Comparison of ENCODE assay signal across 24 cellular contexts in the genomic region with DNA sequence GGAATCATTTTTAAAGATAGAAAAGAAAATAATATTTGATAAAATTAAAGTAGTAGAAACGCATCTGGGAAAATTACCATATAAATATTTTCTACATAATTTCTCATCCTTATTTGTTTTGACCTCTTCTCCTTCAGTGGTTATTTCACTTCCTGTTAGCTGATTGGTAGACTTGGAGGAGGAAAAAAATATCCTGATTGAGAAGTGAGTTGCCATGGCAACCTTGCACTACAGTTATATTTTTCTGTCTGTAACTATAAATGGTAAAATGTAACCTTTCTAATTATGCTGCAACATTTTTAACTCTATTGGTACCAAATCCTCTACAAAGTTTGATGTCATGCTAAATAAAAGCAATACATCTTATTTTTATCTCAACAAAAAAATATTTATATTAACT. TPM values are rescaled to one million over a fixed set of nuclear protein-coding genes. Genes with fewer than 3 reads are reported as not detected.
"Had no signal": no experiment of that assay in that cellular context is flagged by ENCODE, and none has a peak within 500 bp of the region (broad histone marks: within the 10 kb centered on the region; RNA-seq: fewer than 3 reads in every experiment).

No MANE protein-coding gene starts in this region.

- H3K36me3 Mint-ChIP-seq: activated naive CD4-positive, alpha-beta T cell treated with anti-CD3 and anti-CD28 coated beads, Interleukin-2, amount 10 ng/mL, durations not matched to agents 7 days and 5 days; brain had no signal

- H3K27ac Mint-ChIP-seq: activated CD4-positive, alpha-beta T cell treated with anti-CD3 and anti-CD28 coated beads, Interleukin-2, amount 10 ng/mL, durations not matched to agents 7 days and 5 days; activated CD8-positive, alpha-beta T cell treated with anti-CD3 and anti-CD28 coated beads, Interleukin-2, amount 10 ng/mL, durations not matched to agents 7 days and 5 days; activated naive CD4-positive, alpha-beta T cell treated with anti-CD3 and anti-CD28 coated beads, Interleukin-2, amount 10 ng/mL, durations not matched to agents 7 days and 5 days; activated naive CD8-positive, alpha-beta T cell treated with anti-CD3 and anti-CD28 coated beads, Interleukin-2, amount 50 U/mL, for 24 hours; activated T-cell treated with anti-CD3 and anti-CD28 coated beads, Interleukin-2, amount 50 U/mL, for 24 hours; activated T-helper 2 cell treated with anti-CD3 and anti-CD28 coated beads, Interferon-gamma antibody, Interleukin-2, Interleukin-4, amounts not matched to agents 10 μg/mL and 5 μg/mL and 100 μg/mL, durations not matched to agents 14 hours and 24 hours and 36 hours; nephron progenitor cell; stimulated activated naive CD8-positive, alpha-beta T cell treated with anti-CD3 and anti-CD28 coated beads, Interleukin-15, Interleukin-2, amounts not matched to agents 100 ng/mL and 50 ng/mL, for 24 hours had no signal

- H3K4me3 ChIP-seq: colonic mucosa, right atrium auricular region, suprapubic skin, transverse colon, uterus had no signal

- H3K4me1 Mint-ChIP-seq: activated CD4-positive, alpha-beta T cell treated with anti-CD3 and anti-CD28 coated beads, Interleukin-2, amount 10 ng/mL, durations not matched to agents 7 days and 5 days; activated naive CD4-positive, alpha-beta T cell treated with anti-CD3 and anti-CD28 coated beads, Interleukin-2, amount 10 ng/mL, durations not matched to agents 7 days and 5 days; activated naive CD8-positive, alpha-beta T cell treated with anti-CD3 and anti-CD28 coated beads, Interleukin-2, amount 50 U/mL, for 24 hours; nephron progenitor cell had no signal

- H3K27me3 ChIP-seq: colonic mucosa, right atrium auricular region, suprapubic skin, transverse colon, uterus had no signal

- H3K27ac ChIP-seq: colonic mucosa, right atrium auricular region, suprapubic skin, transverse colon, uterus had no signal

- H3K36me3 ChIP-seq: colonic mucosa, right atrium auricular region, suprapubic skin, transverse colon, uterus had no signal

- H3K9me3 Mint-ChIP-seq: activated CD4-positive, alpha-beta T cell treated with anti-CD3 and anti-CD28 coated beads, Interleukin-2, amount 10 ng/mL, durations not matched to agents 7 days and 5 days; activated naive CD4-positive, alpha-beta T cell treated with anti-CD3 and anti-CD28 coated beads, Interleukin-2, amount 10 ng/mL, durations not matched to agents 7 days and 5 days; activated naive CD8-positive, alpha-beta T cell treated with anti-CD3 and anti-CD28 coated beads, Interleukin-2, amount 50 U/mL, for 24 hours; activated T-cell treated with anti-CD3 and anti-CD28 coated beads, Interleukin-2, amount 50 U/mL, for 24 hours; activated T-helper 2 cell treated with anti-CD3 and anti-CD28 coated beads, Interferon-gamma antibody, Interleukin-2, Interleukin-4, amounts not matched to agents 10 μg/mL and 5 μg/mL and 100 μg/mL, durations not matched to agents 14 hours and 24 hours and 36 hours; nephron progenitor cell; stimulated activated naive CD8-positive, alpha-beta T cell treated with anti-CD3 and anti-CD28 coated beads, Interleukin-15, Interleukin-2, amounts not matched to agents 100 ng/mL and 50 ng/mL, for 24 hours had no signal

- H3K4me3 Mint-ChIP-seq: activated CD4-positive, alpha-beta T cell treated with anti-CD3 and anti-CD28 coated beads, Interleukin-2, amount 10 ng/mL, durations not matched to agents 7 days and 5 days; activated CD8-positive, alpha-beta T cell treated with anti-CD3 and anti-CD28 coated beads, Interleukin-2, amount 10 ng/mL, durations not matched to agents 7 days and 5 days; activated naive CD4-positive, alpha-beta T cell treated with anti-CD3 and anti-CD28 coated beads, Interleukin-2, amount 10 ng/mL, durations not matched to agents 7 days and 5 days; activated naive CD8-positive, alpha-beta T cell treated with anti-CD3 and anti-CD28 coated beads, Interleukin-2, amount 50 U/mL, for 24 hours; activated T-cell treated with anti-CD3 and anti-CD28 coated beads, Interleukin-2, amount 50 U/mL, for 24 hours; nephron progenitor cell; stimulated activated naive CD8-positive, alpha-beta T cell treated with anti-CD3 and anti-CD28 coated beads, Interleukin-15, Interleukin-2, amounts not matched to agents 100 ng/mL and 50 ng/mL, for 24 hours had no signal

- H3K4me1 ChIP-seq: colonic mucosa, right atrium auricular region, transverse colon, uterus had no signal

- ATAC-seq: activated CD4-positive, CD25-positive, alpha-beta regulatory T cell treated with anti-CD3 and anti-CD28 coated beads, Interleukin-2, amount 50 U/mL, for 24 hours; activated CD8-positive, alpha-beta T cell treated with anti-CD3 and anti-CD28 coated beads, Interleukin-2, amount 10 ng/mL, durations not matched to agents 7 days and 5 days; activated naive CD8-positive, alpha-beta T cell treated with anti-CD3 and anti-CD28 coated beads, Interleukin-2, amount 50 U/mL, for 24 hours; left lobe of liver had no signal

- DNase-seq: activated CD4-positive, alpha-beta T cell treated with anti-CD3 and anti-CD28 coated beads, Interleukin-2, amount 10 ng/mL, durations not matched to agents 7 days and 5 days; activated CD8-positive, alpha-beta T cell treated with anti-CD3 and anti-CD28 coated beads, Interleukin-2, amount 10 ng/mL, durations not matched to agents 7 days and 5 days; activated naive CD4-positive, alpha-beta T cell treated with anti-CD3 and anti-CD28 coated beads, Interleukin-2, amount 10 ng/mL, durations not matched to agents 7 days and 5 days; activated naive CD8-positive, alpha-beta T cell treated with anti-CD3 and anti-CD28 coated beads, Interleukin-2, amount 50 U/mL, for 24 hours; activated T-cell treated with anti-CD3 and anti-CD28 coated beads, Interleukin-2, amount 50 U/mL, for 24 hours; colonic mucosa; kidney; nephron progenitor cell; occipital lobe; posterior cingulate gyrus; stimulated activated CD4-positive, alpha-beta T cell treated with anti-CD3 and anti-CD28 coated beads, Interleukin-2, amount 100 ng/mL, for 24 hours; T1000; transverse colon; uterus had no signal

- H3K9me3 ChIP-seq: colonic mucosa, right atrium auricular region, suprapubic skin, transverse colon, uterus had no signal

- H3K27me3 Mint-ChIP-seq: brain had no signal

RNA-seq across cellular contexts. Expression of a gene that starts 45.2 kb away (rescaled TPM):
- total RNA-seq: activated CD4-positive, alpha-beta T cell treated with anti-CD3 and anti-CD28 coated beads, Interleukin-2, amount 10 ng/mL, durations not matched to agents 7 days and 5 days; activated CD8-positive, alpha-beta T cell treated with anti-CD3 and anti-CD28 coated beads, Interleukin-2, amount 10 ng/mL, durations not matched to agents 7 days and 5 days; activated T-helper 2 cell treated with anti-CD3 and anti-CD28 coated beads, Interferon-gamma antibody, Interleukin-2, Interleukin-4, amounts not matched to agents 10 μg/mL and 5 μg/mL and 100 μg/mL, durations not matched to agents 14 hours and 24 hours and 36 hours; left lobe of liver; lung microvascular endothelial cell; myocyte; skeletal muscle tissue had no signal
